ENCODE assay signal across 1 cellular context in the genomic region with DNA sequence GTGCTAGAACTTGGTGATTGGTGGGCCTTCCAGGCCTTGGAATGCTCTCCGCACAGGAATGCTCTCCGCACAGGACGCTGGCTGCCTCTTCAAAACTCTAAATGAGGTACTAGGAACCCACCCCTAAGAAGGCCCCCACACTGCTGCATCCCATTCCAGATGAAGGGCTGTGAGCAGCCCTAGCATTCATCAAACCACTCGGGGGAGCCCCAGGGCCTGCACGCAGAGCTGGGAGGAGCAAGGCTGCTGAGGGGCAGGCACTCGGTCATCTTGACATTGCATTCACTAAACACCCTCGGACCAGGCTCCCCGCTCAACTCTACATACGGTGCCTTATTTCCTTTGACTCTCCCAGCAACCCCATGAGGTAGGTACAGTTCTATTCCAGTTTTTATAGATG.
TF ChIP-seq lines count a peak whose summit lies in the region.

No MANE protein-coding gene starts in this region.

TF ChIP-seq in HCT116, 20 proteins besides CTCF, POLR2A, EP300 and RAD21:
- TF ChIP-seq FOSL1 (IDR thresholded peaks at IDR 0.05; ENCODE audit: low read depth): no peak
- no peak for TF ChIP-seq EGR1 (IDR thresholded peaks at IDR 0.05; ENCODE audit: low read depth)
- TF ChIP-seq, protein P1, sequence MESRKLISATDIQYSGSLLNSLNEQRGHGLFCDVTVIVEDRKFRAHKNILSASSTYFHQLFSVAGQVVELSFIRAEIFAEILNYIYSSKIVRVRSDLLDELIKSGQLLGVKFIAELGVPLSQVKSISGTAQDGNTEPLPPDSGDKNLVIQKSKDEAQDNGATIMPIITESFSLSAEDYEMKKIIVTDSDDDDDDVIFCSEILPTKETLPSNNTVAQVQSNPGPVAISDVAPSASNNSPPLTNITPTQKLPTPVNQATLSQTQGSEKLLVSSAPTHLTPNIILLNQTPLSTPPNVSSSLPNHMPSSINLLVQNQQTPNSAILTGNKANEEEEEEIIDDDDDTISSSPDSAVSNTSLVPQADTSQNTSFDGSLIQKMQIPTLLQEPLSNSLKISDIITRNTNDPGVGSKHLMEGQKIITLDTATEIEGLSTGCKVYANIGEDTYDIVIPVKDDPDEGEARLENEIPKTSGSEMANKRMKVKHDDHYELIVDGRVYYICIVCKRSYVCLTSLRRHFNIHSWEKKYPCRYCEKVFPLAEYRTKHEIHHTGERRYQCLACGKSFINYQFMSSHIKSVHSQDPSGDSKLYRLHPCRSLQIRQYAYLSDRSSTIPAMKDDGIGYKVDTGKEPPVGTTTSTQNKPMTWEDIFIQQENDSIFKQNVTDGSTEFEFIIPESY (IDR thresholded peaks at IDR 0.05; ENCODE audit: extremely low read depth, insufficient replicate concordance, low read length): no peak
- no peak for TF ChIP-seq SIN3A (IDR thresholded peaks at IDR 0.05; ENCODE audit: low read depth)
- no peak for TF ChIP-seq ELF1 (IDR thresholded peaks at IDR 0.05; ENCODE audit: borderline replicate concordance, low read depth)
- TF ChIP-seq SRF (IDR thresholded peaks at IDR 0.05; ENCODE audit: low read depth): no peak
- no peak for TF ChIP-seq TCF7L2 (IDR thresholded peaks at IDR 0.05; ENCODE audit: borderline replicate concordance, extremely low read depth, insufficient read depth, insufficient read length)
- no peak for TF ChIP-seq EZH2 (IDR thresholded peaks at IDR 0.05)
- no peak for TF ChIP-seq CBX3 (IDR thresholded peaks at IDR 0.05; ENCODE audit: low read depth)
- no peak for TF ChIP-seq ZNF274 (IDR thresholded peaks at IDR 0.05; ENCODE audit: low read depth, low read length)
